In genomic region chr11:122727101-122727929, GRCh38 we compare ENCODE assay signal across 8 cellular contexts.
DNase-seq lines count a peak whose midpoint lies in the region; ATAC-seq, FAIRE-seq and TF ChIP-seq lines count a peak whose summit lies in the region.

No MANE protein-coding gene starts in this region.

- intact Hi-C loops in endothelial cell of umbilical vein (cut with micrococcal nuclease) = no loop called here

- peak; percentile 92 for FAIRE-seq in GM12891 (lab: Jason Lieb, UNC)
- peak; percentile 48 for FAIRE-seq in endothelial cell of umbilical vein (lab: Jason Lieb, UNC)

- H3K27me3 ChIP-seq in endothelial cell of umbilical vein (ENCODE audit: control insufficient read depth in 2 of 2, insufficient read depth in 2 of 2, low read length in 2 of 2) (no peaks in the 10 kb centered on the region), subcutaneous abdominal adipose tissue (ENCODE audit: control insufficient read depth in 5 of 5, insufficient read depth in 4 of 5, low read length in 5 of 5) (peaks cover 0 to 5% (median 0%) of the 10 kb centered on the region in 5 donors)

- H3K4me2 ChIP-seq in endothelial cell of umbilical vein (ENCODE audit: insufficient read depth, low read length) = peak overlapping the region; percentile 12

- CTCF ChIA-PET in endothelial cell of umbilical vein (lab: Charles Lee) = interaction anchor here (1.2 to 1.3 kb wide), 2 partner anchors 15 to 98 kb away, joined by 3 to 5 read pairs; no protein-coding TSS in a partner anchor

- H3K4me3 ChIP-seq in endothelial cell of umbilical vein (replicated peaks in 1 of 3; ENCODE audit: insufficient read depth in 1 of 3, low read depth in 1 of 3, low read length in 3 of 3) = no peak overlapping the region
- peak overlapping the region in 3 of 5 donors; percentile 5 to 43 (median 23) for H3K4me3 ChIP-seq in subcutaneous abdominal adipose tissue (ENCODE audit: low read depth in 1 of 5, low read length in 5 of 5)

- dilution Hi-C loops in endothelial cell of umbilical vein (cut with MboI; ENCODE audit: extremely low pct_ligation_motif_present, low sequenced_read_pairs) = no loop called here

- no peaks in the 10 kb centered on the region for H4K20me1 ChIP-seq in endothelial cell of umbilical vein (replicated peaks; ENCODE audit: control insufficient read depth, extremely low read depth, insufficient read depth, low read length)

- no peak for DNase-seq in GM12891 (ENCODE audit: insufficient read length, low spot score)
- DNase-seq in RPMI8226 = peak; percentile 81
- peak; percentile 34 for DNase-seq in endothelial cell of umbilical vein (ENCODE audit: low read depth, low spot score)
- no peak for DNase-seq in cortex of kidney (lab: John Stamatoyannopoulos, UW)
- DNase-seq in NCI-H526 (lab: John Stamatoyannopoulos, UW) = no peak
- DNase-seq in HT-29 (ENCODE audit: low spot score) = no peak

- H3K27ac ChIP-seq in endothelial cell of umbilical vein (ENCODE audit: insufficient read depth, low read depth, low read length) (no peak overlapping the region), subcutaneous abdominal adipose tissue (ENCODE audit: low read depth, low read length) (no peak overlapping the region)

- ATAC-seq in GM21786 (IDR thresholded peaks at IDR 0.05; ENCODE audit: unreplicated experiment) = peak; percentile 86

- TF ChIP-seq CTCF in endothelial cell of umbilical vein (IDR thresholded peaks at IDR 0.05; ENCODE audit: extremely low read depth in 1 of 2, insufficient read depth in 1 of 2, low read depth in 1 of 2, low read length in 2 of 2) = no peak

- H2AFZ ChIP-seq in endothelial cell of umbilical vein (ENCODE audit: low read depth, low read length) = no peak overlapping the region

- H3K4me1 ChIP-seq in endothelial cell of umbilical vein (ENCODE audit: control insufficient read depth, extremely low read depth, insufficient read depth, low read length) = peaks cover 39% of the 10 kb centered on the region
- peaks cover 0 to 12% (median 7%) of the 10 kb centered on the region in 5 donors for H3K4me1 ChIP-seq in subcutaneous abdominal adipose tissue (ENCODE audit: control insufficient read depth in 5 of 5, insufficient read depth in 5 of 5, low read length in 5 of 5)

- POLR2A ChIA-PET in endothelial cell of umbilical vein (lab: Charles Lee) = no interaction called here

- peaks cover 9% of the 10 kb centered on the region for H3K79me2 ChIP-seq in endothelial cell of umbilical vein (ENCODE audit: control insufficient read depth, insufficient read depth, low read length)

- H3K36me3 ChIP-seq in endothelial cell of umbilical vein (ENCODE audit: control insufficient read depth in 2 of 2, extremely low read depth in 1 of 2, insufficient read depth in 2 of 2, low read length in 2 of 2) (no peaks in the 10 kb centered on the region), subcutaneous abdominal adipose tissue (ENCODE audit: control insufficient read depth in 5 of 5, insufficient read depth in 5 of 5, low read length in 5 of 5) (no peaks in the 10 kb centered on the region)

- TF ChIP-seq POLR2A in GM12891 (IDR thresholded peaks at IDR 0.05; ENCODE audit: low read depth, low read length) = peak; percentile 31; the same call in 1 of the 2 replicates
- TF ChIP-seq POLR2A in endothelial cell of umbilical vein (IDR thresholded peaks at IDR 0.05; ENCODE audit: low read depth, low read length) = no peak

- H3K9me3 ChIP-seq in endothelial cell of umbilical vein (replicated peaks; ENCODE audit: control insufficient read depth, insufficient read depth, low read length) (no peaks in the 10 kb centered on the region), subcutaneous abdominal adipose tissue (ENCODE audit: control insufficient read depth in 5 of 5, low read length in 5 of 5) (no peaks in the 10 kb centered on the region)

- no TSS peak for BruUV-seq in endothelial cell of umbilical vein (replicated peaks; lab: Mats Ljungman, UMichigan)

- no peaks in the 10 kb centered on the region for H3K9me1 ChIP-seq in endothelial cell of umbilical vein (replicated peaks; ENCODE audit: control insufficient read depth, extremely low read depth, insufficient read depth, low read length)

- H3K9ac ChIP-seq in endothelial cell of umbilical vein (replicated peaks; ENCODE audit: extremely low read depth, insufficient read depth, low read length) (no peak overlapping the region), subcutaneous abdominal adipose tissue (ENCODE audit: low read length in 5 of 5) (no peak overlapping the region)

TF ChIP-seq in GM12891, 5 proteins besides CTCF, POLR2A, EP300 and RAD21:
- TF ChIP-seq POLR2AphosphoS5 (IDR thresholded peaks at IDR 0.05; ENCODE audit: low read depth, low read length) (no peak; the same call in 1 of the 2 replicates), POU2F2 (IDR thresholded peaks at IDR 0.05; ENCODE audit: low read depth, low read length) (no peak), PAX5 (IDR thresholded peaks at IDR 0.05; ENCODE audit: insufficient read depth, low read length, severe bottlenecking) (no peak)

TF ChIP-seq in endothelial cell of umbilical vein, 7 proteins besides CTCF, POLR2A, EP300 and RAD21:
- TF ChIP-seq GATA2 (IDR thresholded peaks at IDR 0.05; ENCODE audit: insufficient read depth, insufficient read length, low read depth, low read length) (no peak), FOS (IDR thresholded peaks at IDR 0.05; ENCODE audit: borderline replicate concordance, insufficient read depth, low read length) (no peak), POLR2AphosphoS5 (IDR thresholded peaks at IDR 0.05; ENCODE audit: insufficient read depth, low read depth, low read length) (no peak), MYC (IDR thresholded peaks at IDR 0.05; ENCODE audit: low read depth, low read length) (no peak), EZH2 (IDR thresholded peaks at IDR 0.05; ENCODE audit: borderline replicate concordance, low read depth, low read length, severe bottlenecking) (no peak), JUN (IDR thresholded peaks at IDR 0.05; ENCODE audit: borderline replicate concordance, insufficient read depth, insufficient read length, low read depth) (no peak), MAX (IDR thresholded peaks at IDR 0.05; ENCODE audit: insufficient read depth, insufficient read length) (no peak)
TF ChIP-seq in endothelial cell of umbilical vein: peak in this region for 0.

Comparison
In these comparisons a context has a peak if more than half of its experiments do, and no peak if none do; other contexts are left out.
1. DNase-seq: peak in RPMI8226 (single experiment) and endothelial cell of umbilical vein (single experiment); none in GM12891 (single experiment), cortex of kidney (single experiment), NCI-H526 (0 of 2) and HT-29 (single experiment).
2. H3K4me3 ChIP-seq: peak in subcutaneous abdominal adipose tissue (3 of 5); none in endothelial cell of umbilical vein (0 of 3).